In genomic region chr5:67393211-67393610, GRCh38 we compare ENCODE assay signal across 18 cellular contexts.
"Had no signal": no experiment of that assay in that cellular context is flagged by ENCODE, and none has a peak within 500 bp of the region (broad histone marks: within the 10 kb centered on the region; RNA-seq: fewer than 3 reads in every experiment).

No MANE protein-coding gene starts in this region.

- H3K4me1 ChIP-seq: body of pancreas had no signal

- H3K4me1 Mint-ChIP-seq: activated CD4-positive, alpha-beta T cell treated with anti-CD3 and anti-CD28 coated beads, Interleukin-2, amount 10 ng/mL, durations not matched to agents 24 days and 14 days had no signal

- H3K27ac ChIP-seq: body of pancreas, tibial nerve had no signal

- H3K27me3 ChIP-seq: body of pancreas, tibial nerve had no signal

- DNase-seq: activated CD4-positive, alpha-beta T cell treated with anti-CD3 and anti-CD28 coated beads, Interleukin-2, amount 10 ng/mL, durations not matched to agents 24 days and 14 days; activated CD4-positive, CD25-positive, alpha-beta regulatory T cell; activated CD8-positive, alpha-beta T cell treated with anti-CD3 and anti-CD28 coated beads for 36 hours; activated naive CD4-positive, alpha-beta T cell treated with Interleukin-2 at 50 U/mL for 16 hours; activated T-cell treated with anti-CD3 and anti-CD28 coated beads, Interleukin-2, amount 50 U/mL, for 1 hour; body of pancreas; caudate nucleus; hypothalamus; midbrain; nephron progenitor cell; nucleus accumbens; stimulated activated CD4-positive, alpha-beta T cell treated with anti-CD3 and anti-CD28 coated beads, Interleukin-12 subunit alpha, Interleukin-12 subunit beta, amount 100 ng/mL, for 4 hours; stimulated activated CD4-positive, alpha-beta T cell treated with anti-CD3 and anti-CD28 coated beads, Interleukin-2, amount 100 ng/mL, for 24 hours; stimulated activated naive CD8-positive, alpha-beta T cell treated with anti-CD3 and anti-CD28 coated beads, Interleukin-15, Interleukin-2, amounts not matched to agents 100 U/mL and 50 U/mL, for 24 hours; substantia nigra had no signal

- H3K4me3 Mint-ChIP-seq: activated CD4-positive, alpha-beta T cell treated with anti-CD3 and anti-CD28 coated beads, Interleukin-2, amount 10 ng/mL, durations not matched to agents 24 days and 14 days; activated CD8-positive, alpha-beta T cell treated with anti-CD3 and anti-CD28 coated beads for 36 hours; nephron progenitor cell had no signal

- H3K9me3 ChIP-seq: body of pancreas, tibial nerve had no signal

- H3K36me3 ChIP-seq: tibial nerve had no signal

- ATAC-seq: activated CD8-positive, alpha-beta T cell treated with anti-CD3 and anti-CD28 coated beads for 36 hours; body of pancreas; stimulated activated naive CD8-positive, alpha-beta T cell treated with anti-CD3 and anti-CD28 coated beads, Interleukin-15, Interleukin-2, amounts not matched to agents 100 U/mL and 50 U/mL, for 24 hours had no signal

- H3K9me3 Mint-ChIP-seq: activated CD4-positive, alpha-beta T cell treated with anti-CD3 and anti-CD28 coated beads, Interleukin-2, amount 10 ng/mL, durations not matched to agents 24 days and 14 days; activated CD8-positive, alpha-beta T cell treated with anti-CD3 and anti-CD28 coated beads for 36 hours; activated T-helper 2 cell treated with anti-CD3 and anti-CD28 coated beads, Interferon-gamma antibody, Interleukin-2, Interleukin-4, amounts not matched to agents 10 μg/mL and 5 μg/mL and 100 μg/mL, durations not matched to agents 14 hours and 24 hours and 36 hours had no signal

- H3K4me3 ChIP-seq: body of pancreas, lung, tibial nerve had no signal
